1 cellular context compared by ENCODE assay signal in the genomic region with DNA sequence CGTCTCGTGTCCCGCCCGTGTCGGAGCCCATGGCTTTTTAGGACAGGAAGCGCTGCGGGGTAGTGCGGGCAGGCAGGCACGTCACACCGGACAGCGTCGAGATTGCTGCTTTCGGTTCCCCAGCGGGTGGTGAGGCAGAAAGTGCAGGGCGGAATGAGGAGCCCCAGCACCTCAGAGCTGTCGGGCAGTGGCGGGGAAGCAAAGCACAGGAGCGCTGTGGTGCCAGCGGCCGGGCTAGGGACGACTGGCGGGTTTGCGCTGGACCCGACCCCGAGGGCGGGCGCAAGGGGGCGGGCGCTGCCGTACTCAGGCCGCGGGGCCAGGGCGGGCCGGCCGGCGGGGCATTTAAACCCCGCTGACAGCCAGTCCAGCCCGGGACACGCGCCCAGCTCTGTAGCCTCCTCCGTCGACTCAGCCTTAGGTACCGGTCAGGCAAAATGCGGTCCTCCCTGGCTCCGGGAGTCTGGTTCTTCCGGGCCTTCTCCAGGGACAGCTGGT.
TF ChIP-seq lines count a peak whose summit lies in the region.

SLC37A2 (plus strand) TSS at position 375 of the 498 bp plus-strand sequence; CDS start at position 438, 63 bp downstream.

TF ChIP-seq in HepG2, 621 proteins besides CTCF, POLR2A, EP300 and RAD21 (continued from another document and continues in another):
- TF ChIP-seq MXD1 (CRISPR knock-in tag; IDR thresholded peaks at IDR 0.05), result peak; percentile 62
- TF ChIP-seq NR2F1 (CRISPR knock-in tag; IDR thresholded peaks at IDR 0.05), result no peak
- peak; percentile 56; the same call in 1 of the 2 replicates for TF ChIP-seq TBX2 (CRISPR knock-in tag; IDR thresholded peaks at IDR 0.05; ENCODE audit: borderline replicate concordance)
- no peak for TF ChIP-seq SMARCC2 (IDR thresholded peaks at IDR 0.05)
- peak; percentile 50; the same call in 1 of the 2 replicates for TF ChIP-seq ZNF292 (CRISPR knock-in tag; IDR thresholded peaks at IDR 0.05; ENCODE audit: borderline replicate concordance, low read depth)
- no peak; the same call in 1 of the 2 replicates for TF ChIP-seq ETV6 (CRISPR knock-in tag; conservative IDR thresholded peaks at IDR 0.05)
- TF ChIP-seq ZNF570 (CRISPR knock-in tag; IDR thresholded peaks at IDR 0.05; ENCODE audit: borderline replicate concordance), result no peak
- TF ChIP-seq, protein P1, sequence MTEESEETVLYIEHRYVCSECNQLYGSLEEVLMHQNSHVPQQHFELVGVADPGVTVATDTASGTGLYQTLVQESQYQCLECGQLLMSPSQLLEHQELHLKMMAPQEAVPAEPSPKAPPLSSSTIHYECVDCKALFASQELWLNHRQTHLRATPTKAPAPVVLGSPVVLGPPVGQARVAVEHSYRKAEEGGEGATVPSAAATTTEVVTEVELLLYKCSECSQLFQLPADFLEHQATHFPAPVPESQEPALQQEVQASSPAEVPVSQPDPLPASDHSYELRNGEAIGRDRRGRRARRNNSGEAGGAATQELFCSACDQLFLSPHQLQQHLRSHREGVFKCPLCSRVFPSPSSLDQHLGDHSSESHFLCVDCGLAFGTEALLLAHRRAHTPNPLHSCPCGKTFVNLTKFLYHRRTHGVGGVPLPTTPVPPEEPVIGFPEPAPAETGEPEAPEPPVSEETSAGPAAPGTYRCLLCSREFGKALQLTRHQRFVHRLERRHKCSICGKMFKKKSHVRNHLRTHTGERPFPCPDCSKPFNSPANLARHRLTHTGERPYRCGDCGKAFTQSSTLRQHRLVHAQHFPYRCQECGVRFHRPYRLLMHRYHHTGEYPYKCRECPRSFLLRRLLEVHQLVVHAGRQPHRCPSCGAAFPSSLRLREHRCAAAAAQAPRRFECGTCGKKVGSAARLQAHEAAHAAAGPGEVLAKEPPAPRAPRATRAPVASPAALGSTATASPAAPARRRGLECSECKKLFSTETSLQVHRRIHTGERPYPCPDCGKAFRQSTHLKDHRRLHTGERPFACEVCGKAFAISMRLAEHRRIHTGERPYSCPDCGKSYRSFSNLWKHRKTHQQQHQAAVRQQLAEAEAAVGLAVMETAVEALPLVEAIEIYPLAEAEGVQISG (CRISPR knock-in tag; IDR thresholded peaks at IDR 0.05), result 0 out of 2 replicates have a peak, but pooled peaks have one; percentile 60
- TF ChIP-seq AGO1 (IDR thresholded peaks at IDR 0.05; ENCODE audit: low read depth, low read length, poor library complexity, severe bottlenecking), result peak; percentile 23
- peak; percentile 73; the same call in 1 of the 2 replicates for TF ChIP-seq ZFP91 (CRISPR knock-in tag; IDR thresholded peaks at IDR 0.05; ENCODE audit: borderline replicate concordance)
- peak; percentile 22; the same call in 1 of the 2 replicates for TF ChIP-seq ARID2 (CRISPR knock-in tag; IDR thresholded peaks at IDR 0.05; ENCODE audit: borderline replicate concordance)
- 0 out of 2 replicates have a peak, but pooled peaks have one; percentile 39 for TF ChIP-seq MTF1 (CRISPR knock-in tag; IDR thresholded peaks at IDR 0.05)
- TF ChIP-seq ZNF598 (CRISPR knock-in tag; IDR thresholded peaks at IDR 0.05; ENCODE audit: borderline replicate concordance), result peak; percentile 61; the same call in 1 of the 2 replicates
- 0 out of 2 replicates have a peak, but pooled peaks have one; percentile 31 for TF ChIP-seq STAG1 (CRISPR knock-in tag; IDR thresholded peaks at IDR 0.05)
- no peak for TF ChIP-seq RELA (CRISPR knock-in tag; IDR thresholded peaks at IDR 0.05)
- no peak for TF ChIP-seq FOXA1 (IDR thresholded peaks at IDR 0.05)
- TF ChIP-seq FOXA1 (CRISPR knock-in tag; IDR thresholded peaks at IDR 0.05), result no peak
- TF ChIP-seq ZSCAN25 (CRISPR knock-in tag; IDR thresholded peaks at IDR 0.05), result 0 out of 2 replicates have a peak, but pooled peaks have one; percentile 28
- TF ChIP-seq, protein P2, sequence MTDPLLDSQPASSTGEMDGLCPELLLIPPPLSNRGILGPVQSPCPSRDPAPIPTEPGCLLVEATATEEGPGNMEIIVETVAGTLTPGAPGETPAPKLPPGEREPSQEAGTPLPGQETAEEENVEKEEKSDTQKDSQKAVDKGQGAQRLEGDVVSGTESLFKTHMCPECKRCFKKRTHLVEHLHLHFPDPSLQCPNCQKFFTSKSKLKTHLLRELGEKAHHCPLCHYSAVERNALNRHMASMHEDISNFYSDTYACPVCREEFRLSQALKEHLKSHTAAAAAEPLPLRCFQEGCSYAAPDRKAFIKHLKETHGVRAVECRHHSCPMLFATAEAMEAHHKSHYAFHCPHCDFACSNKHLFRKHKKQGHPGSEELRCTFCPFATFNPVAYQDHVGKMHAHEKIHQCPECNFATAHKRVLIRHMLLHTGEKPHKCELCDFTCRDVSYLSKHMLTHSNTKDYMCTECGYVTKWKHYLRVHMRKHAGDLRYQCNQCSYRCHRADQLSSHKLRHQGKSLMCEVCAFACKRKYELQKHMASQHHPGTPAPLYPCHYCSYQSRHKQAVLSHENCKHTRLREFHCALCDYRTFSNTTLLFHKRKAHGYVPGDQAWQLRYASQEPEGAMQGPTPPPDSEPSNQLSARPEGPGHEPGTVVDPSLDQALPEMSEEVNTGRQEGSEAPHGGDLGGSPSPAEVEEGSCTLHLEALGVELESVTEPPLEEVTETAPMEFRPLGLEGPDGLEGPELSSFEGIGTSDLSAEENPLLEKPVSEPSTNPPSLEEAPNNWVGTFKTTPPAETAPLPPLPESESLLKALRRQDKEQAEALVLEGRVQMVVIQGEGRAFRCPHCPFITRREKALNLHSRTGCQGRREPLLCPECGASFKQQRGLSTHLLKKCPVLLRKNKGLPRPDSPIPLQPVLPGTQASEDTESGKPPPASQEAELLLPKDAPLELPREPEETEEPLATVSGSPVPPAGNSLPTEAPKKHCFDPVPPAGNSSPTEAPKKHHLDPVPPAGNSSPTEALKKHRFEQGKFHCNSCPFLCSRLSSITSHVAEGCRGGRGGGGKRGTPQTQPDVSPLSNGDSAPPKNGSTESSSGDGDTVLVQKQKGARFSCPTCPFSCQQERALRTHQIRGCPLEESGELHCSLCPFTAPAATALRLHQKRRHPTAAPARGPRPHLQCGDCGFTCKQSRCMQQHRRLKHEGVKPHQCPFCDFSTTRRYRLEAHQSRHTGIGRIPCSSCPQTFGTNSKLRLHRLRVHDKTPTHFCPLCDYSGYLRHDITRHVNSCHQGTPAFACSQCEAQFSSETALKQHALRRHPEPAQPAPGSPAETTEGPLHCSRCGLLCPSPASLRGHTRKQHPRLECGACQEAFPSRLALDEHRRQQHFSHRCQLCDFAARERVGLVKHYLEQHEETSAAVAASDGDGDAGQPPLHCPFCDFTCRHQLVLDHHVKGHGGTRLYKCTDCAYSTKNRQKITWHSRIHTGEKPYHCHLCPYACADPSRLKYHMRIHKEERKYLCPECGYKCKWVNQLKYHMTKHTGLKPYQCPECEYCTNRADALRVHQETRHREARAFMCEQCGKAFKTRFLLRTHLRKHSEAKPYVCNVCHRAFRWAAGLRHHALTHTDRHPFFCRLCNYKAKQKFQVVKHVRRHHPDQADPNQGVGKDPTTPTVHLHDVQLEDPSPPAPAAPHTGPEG (CRISPR knock-in tag; IDR thresholded peaks at IDR 0.05), result no peak
- peak; percentile 76 for TF ChIP-seq RBM39 (IDR thresholded peaks at IDR 0.05; ENCODE audit: low read depth, low read length, poor library complexity, severe bottlenecking)
- no peak for TF ChIP-seq GTF3A (CRISPR knock-in tag; conservative IDR thresholded peaks at IDR 0.05)
- TF ChIP-seq ATF7-NPFF (CRISPR knock-in tag; IDR thresholded peaks at IDR 0.05; ENCODE audit: low read depth), result peak; percentile 55; the same call in 1 of the 2 replicates
- peak; percentile 66; the same call in 1 of the 2 replicates for TF ChIP-seq ZSCAN21 (CRISPR knock-in tag; IDR thresholded peaks at IDR 0.05; ENCODE audit: borderline replicate concordance)
- no peak for TF ChIP-seq ZBTB39 (CRISPR knock-in tag; IDR thresholded peaks at IDR 0.05)
- TF ChIP-seq ZNF468 (CRISPR knock-in tag; IDR thresholded peaks at IDR 0.05), result no peak
- no peak for TF ChIP-seq TBP (CRISPR knock-in tag; IDR thresholded peaks at IDR 0.05)
- peak; percentile 89 for TF ChIP-seq MXI1 (IDR thresholded peaks at IDR 0.05; ENCODE audit: borderline replicate concordance, low read depth, low read length)
- TF ChIP-seq ZNF430 (CRISPR knock-in tag; IDR thresholded peaks at IDR 0.05), result peak; percentile 56; the same call in 1 of the 2 replicates
- TF ChIP-seq CREM (IDR thresholded peaks at IDR 0.05), result no peak
- no peak for TF ChIP-seq CREM (CRISPR knock-in tag; IDR thresholded peaks at IDR 0.05)
- TF ChIP-seq ZNF34 (CRISPR knock-in tag; IDR thresholded peaks at IDR 0.05; ENCODE audit: borderline replicate concordance), result no peak
- TF ChIP-seq ZNF768 (CRISPR knock-in tag; IDR thresholded peaks at IDR 0.05), result peak; percentile 59; the same call in 1 of the 2 replicates
- TF ChIP-seq ZNF772 (CRISPR knock-in tag; IDR thresholded peaks at IDR 0.05), result peak; percentile 9; the same call in 1 of the 2 replicates
- peak; percentile 60; the same call in 1 of the 2 replicates for TF ChIP-seq TGIF2 (CRISPR knock-in tag; IDR thresholded peaks at IDR 0.05)
- TF ChIP-seq KLF11 (CRISPR knock-in tag; IDR thresholded peaks at IDR 0.05), result 0 out of 2 replicates have a peak, but pooled peaks have one; percentile 23
- TF ChIP-seq, protein P3, sequence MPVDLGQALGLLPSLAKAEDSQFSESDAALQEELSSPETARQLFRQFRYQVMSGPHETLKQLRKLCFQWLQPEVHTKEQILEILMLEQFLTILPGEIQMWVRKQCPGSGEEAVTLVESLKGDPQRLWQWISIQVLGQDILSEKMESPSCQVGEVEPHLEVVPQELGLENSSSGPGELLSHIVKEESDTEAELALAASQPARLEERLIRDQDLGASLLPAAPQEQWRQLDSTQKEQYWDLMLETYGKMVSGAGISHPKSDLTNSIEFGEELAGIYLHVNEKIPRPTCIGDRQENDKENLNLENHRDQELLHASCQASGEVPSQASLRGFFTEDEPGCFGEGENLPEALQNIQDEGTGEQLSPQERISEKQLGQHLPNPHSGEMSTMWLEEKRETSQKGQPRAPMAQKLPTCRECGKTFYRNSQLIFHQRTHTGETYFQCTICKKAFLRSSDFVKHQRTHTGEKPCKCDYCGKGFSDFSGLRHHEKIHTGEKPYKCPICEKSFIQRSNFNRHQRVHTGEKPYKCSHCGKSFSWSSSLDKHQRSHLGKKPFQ (CRISPR knock-in tag; IDR thresholded peaks at IDR 0.05; ENCODE audit: insufficient replicate concordance), result peak; percentile 90
- 0 out of 2 replicates have a peak, but pooled peaks have one; percentile 54 for TF ChIP-seq SRY (CRISPR knock-in tag; IDR thresholded peaks at IDR 0.05)
- peak; percentile 61; the same call in 1 of the 2 replicates for TF ChIP-seq ZNF224 (CRISPR knock-in tag; IDR thresholded peaks at IDR 0.05)
- no peak for TF ChIP-seq ARHGAP35 (CRISPR knock-in tag; IDR thresholded peaks at IDR 0.05; ENCODE audit: borderline replicate concordance)
- TF ChIP-seq, protein P4, sequence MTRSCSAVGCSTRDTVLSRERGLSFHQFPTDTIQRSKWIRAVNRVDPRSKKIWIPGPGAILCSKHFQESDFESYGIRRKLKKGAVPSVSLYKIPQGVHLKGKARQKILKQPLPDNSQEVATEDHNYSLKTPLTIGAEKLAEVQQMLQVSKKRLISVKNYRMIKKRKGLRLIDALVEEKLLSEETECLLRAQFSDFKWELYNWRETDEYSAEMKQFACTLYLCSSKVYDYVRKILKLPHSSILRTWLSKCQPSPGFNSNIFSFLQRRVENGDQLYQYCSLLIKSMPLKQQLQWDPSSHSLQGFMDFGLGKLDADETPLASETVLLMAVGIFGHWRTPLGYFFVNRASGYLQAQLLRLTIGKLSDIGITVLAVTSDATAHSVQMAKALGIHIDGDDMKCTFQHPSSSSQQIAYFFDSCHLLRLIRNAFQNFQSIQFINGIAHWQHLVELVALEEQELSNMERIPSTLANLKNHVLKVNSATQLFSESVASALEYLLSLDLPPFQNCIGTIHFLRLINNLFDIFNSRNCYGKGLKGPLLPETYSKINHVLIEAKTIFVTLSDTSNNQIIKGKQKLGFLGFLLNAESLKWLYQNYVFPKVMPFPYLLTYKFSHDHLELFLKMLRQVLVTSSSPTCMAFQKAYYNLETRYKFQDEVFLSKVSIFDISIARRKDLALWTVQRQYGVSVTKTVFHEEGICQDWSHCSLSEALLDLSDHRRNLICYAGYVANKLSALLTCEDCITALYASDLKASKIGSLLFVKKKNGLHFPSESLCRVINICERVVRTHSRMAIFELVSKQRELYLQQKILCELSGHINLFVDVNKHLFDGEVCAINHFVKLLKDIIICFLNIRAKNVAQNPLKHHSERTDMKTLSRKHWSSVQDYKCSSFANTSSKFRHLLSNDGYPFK (CRISPR knock-in tag; IDR thresholded peaks at IDR 0.05; ENCODE audit: borderline replicate concordance), result no peak
- no peak for TF ChIP-seq TSC22D2 (CRISPR knock-in tag; IDR thresholded peaks at IDR 0.05; ENCODE audit: borderline replicate concordance)
- TF ChIP-seq RBAK (CRISPR knock-in tag; IDR thresholded peaks at IDR 0.05), result no peak
- peak; percentile 45; the same call in 1 of the 2 replicates for TF ChIP-seq ZBTB38 (CRISPR knock-in tag; IDR thresholded peaks at IDR 0.05)
- no peak for TF ChIP-seq KDM1A (CRISPR knock-in tag; IDR thresholded peaks at IDR 0.05)
- TF ChIP-seq POLR2G (IDR thresholded peaks at IDR 0.05; ENCODE audit: low read depth, low read length), result peak; percentile 56
- no peak for TF ChIP-seq ZFP36L1 (CRISPR knock-in tag; IDR thresholded peaks at IDR 0.05)
- TF ChIP-seq KMT2A (CRISPR knock-in tag; IDR thresholded peaks at IDR 0.05), result peak; percentile 25; the same call in 1 of the 2 replicates
